In genomic region chr13:60757481-60757880, GRCh38 we compare ENCODE assay signal across 17 cellular contexts.
DNase-seq lines count a peak whose midpoint lies in the region; ATAC-seq and TF ChIP-seq lines count a peak whose summit lies in the region.
"Had no signal": no experiment of that assay in that cellular context is flagged by ENCODE, and none has a peak within 500 bp of the region (broad histone marks: within the 10 kb centered on the region; RNA-seq: fewer than 3 reads in every experiment).

No MANE protein-coding gene starts in this region.

- POLR2A ChIA-PET in activated CD4-positive, alpha-beta memory T cell treated with anti-CD3 and anti-CD28 coated beads, Interleukin-2, amount 10 ng/mL, durations not matched to agents 7 days and 5 days (lab: Charles Lee): no interaction called here

- CTCF ChIA-PET in activated CD4-positive, alpha-beta memory T cell treated with anti-CD3 and anti-CD28 coated beads, Interleukin-2, amount 10 ng/mL, durations not matched to agents 7 days and 5 days (lab: Charles Lee): no interaction called here

- peak; percentile 13 for DNase-seq in DMS 273 (lab: John Stamatoyannopoulos, UW; ENCODE audit: unreplicated experiment)
- DNase-seq in DMS 273 treated with DMSO at 0.1 percent for 48 hours (lab: John Stamatoyannopoulos, UW): no peak
- DNase-seq in progenitor cell of endocrine pancreas (ENCODE audit: low spot score, unreplicated experiment): no peak
- DNase-seq in activated CD4-positive, alpha-beta memory T cell treated with anti-CD3 and anti-CD28 coated beads, Interleukin-2, amount 10 ng/mL, durations not matched to agents 7 days and 5 days: no peak
- no peak for DNase-seq in GM19240 (ENCODE audit: insufficient read length, low spot score)
- DNase-seq: AML-193; Caco-2; CD4-positive, alpha-beta T cell; DMS79 treated with DMSO at 0.1 percent for 48 hours; GF-D8; HCEC 1CT; KG1 had no signal

- H3K4me3 ChIP-seq in mesodermal cell (ENCODE audit: extremely low read depth, insufficient read depth, low read length, poor library complexity, severe bottlenecking): no peak overlapping the region
- H3K4me3 ChIP-seq: A549 had no signal

- peaks cover 46% of the 10 kb centered on the region for H3K4me1 Mint-ChIP-seq in progenitor cell of endocrine pancreas (ENCODE audit: low read depth)
- no peaks in the 10 kb centered on the region for H3K4me1 Mint-ChIP-seq in activated CD4-positive, alpha-beta memory T cell treated with anti-CD3 and anti-CD28 coated beads, Interleukin-2, amount 10 ng/mL, durations not matched to agents 7 days and 5 days

- 87 to 91% methylated on average over 6 of the region's 7 CpGs for WGBS in mesodermal cell (ENCODE audit: insufficient coverage in 2 of 2), 2 experiments

- ATAC-seq in HG03439 (IDR thresholded peaks at IDR 0.05; ENCODE audit: unreplicated experiment): no peak
- ATAC-seq: A549 had no signal

- TF ChIP-seq CTCF in progenitor cell of endocrine pancreas (IDR thresholded peaks at IDR 0.05; ENCODE audit: unreplicated experiment): no peak

- H3K36me3 Mint-ChIP-seq in progenitor cell of endocrine pancreas (ENCODE audit: insufficient read depth): peaks cover 2% of the 10 kb centered on the region
- no peaks in the 10 kb centered on the region for H3K36me3 Mint-ChIP-seq in activated CD4-positive, alpha-beta memory T cell treated with anti-CD3 and anti-CD28 coated beads, Interleukin-2, amount 10 ng/mL, durations not matched to agents 7 days and 5 days (ENCODE audit: low read depth)

- no peaks in the 10 kb centered on the region for H3K36me3 ChIP-seq in mesodermal cell (ENCODE audit: control insufficient read depth, insufficient read depth, low read length)

- peak overlapping the region; percentile 7 for H3K27ac Mint-ChIP-seq in progenitor cell of endocrine pancreas
- H3K27ac Mint-ChIP-seq in activated CD4-positive, alpha-beta memory T cell treated with anti-CD3 and anti-CD28 coated beads, Interleukin-2, amount 10 ng/mL, durations not matched to agents 7 days and 5 days: no peak overlapping the region
- H3K27ac Mint-ChIP-seq: CD4-positive, alpha-beta T cell had no signal

- H3K9me3 ChIP-seq in mesodermal cell (ENCODE audit: control insufficient read depth, low read length): no peaks in the 10 kb centered on the region
- H3K9me3 ChIP-seq: A549, Caco-2 had no signal

- H3K4me1 ChIP-seq in mesodermal cell (ENCODE audit: control insufficient read depth, insufficient read depth, low read length, poor library complexity, severe bottlenecking): peaks cover 49% of the 10 kb centered on the region
- H3K4me1 ChIP-seq: A549 had no signal

- H3K27me3 Mint-ChIP-seq in progenitor cell of endocrine pancreas: no peaks in the 10 kb centered on the region
- H3K27me3 Mint-ChIP-seq in activated CD4-positive, alpha-beta memory T cell treated with anti-CD3 and anti-CD28 coated beads, Interleukin-2, amount 10 ng/mL, durations not matched to agents 7 days and 5 days: no peaks in the 10 kb centered on the region
- H3K27me3 Mint-ChIP-seq: CD4-positive, alpha-beta T cell had no signal

- peaks cover 16% of the 10 kb centered on the region for H3K9me3 Mint-ChIP-seq in progenitor cell of endocrine pancreas (ENCODE audit: low read depth)
- H3K9me3 Mint-ChIP-seq in activated CD4-positive, alpha-beta memory T cell treated with anti-CD3 and anti-CD28 coated beads, Interleukin-2, amount 10 ng/mL, durations not matched to agents 7 days and 5 days: peaks cover 2% of the 10 kb centered on the region

- H3K27ac ChIP-seq in mesodermal cell (ENCODE audit: low read depth, low read length, severe bottlenecking): peak overlapping the region; percentile 36
- H3K27ac ChIP-seq: 22Rv1, A549, C4-2B had no signal

- H3K4me3 Mint-ChIP-seq in progenitor cell of endocrine pancreas (ENCODE audit: low read depth): no peak overlapping the region
- no peak overlapping the region for H3K4me3 Mint-ChIP-seq in activated CD4-positive, alpha-beta memory T cell treated with anti-CD3 and anti-CD28 coated beads, Interleukin-2, amount 10 ng/mL, durations not matched to agents 7 days and 5 days
- H3K4me3 Mint-ChIP-seq: CD4-positive, alpha-beta T cell had no signal
